ENCODE assay signal across 14 cellular contexts in the genomic region with DNA sequence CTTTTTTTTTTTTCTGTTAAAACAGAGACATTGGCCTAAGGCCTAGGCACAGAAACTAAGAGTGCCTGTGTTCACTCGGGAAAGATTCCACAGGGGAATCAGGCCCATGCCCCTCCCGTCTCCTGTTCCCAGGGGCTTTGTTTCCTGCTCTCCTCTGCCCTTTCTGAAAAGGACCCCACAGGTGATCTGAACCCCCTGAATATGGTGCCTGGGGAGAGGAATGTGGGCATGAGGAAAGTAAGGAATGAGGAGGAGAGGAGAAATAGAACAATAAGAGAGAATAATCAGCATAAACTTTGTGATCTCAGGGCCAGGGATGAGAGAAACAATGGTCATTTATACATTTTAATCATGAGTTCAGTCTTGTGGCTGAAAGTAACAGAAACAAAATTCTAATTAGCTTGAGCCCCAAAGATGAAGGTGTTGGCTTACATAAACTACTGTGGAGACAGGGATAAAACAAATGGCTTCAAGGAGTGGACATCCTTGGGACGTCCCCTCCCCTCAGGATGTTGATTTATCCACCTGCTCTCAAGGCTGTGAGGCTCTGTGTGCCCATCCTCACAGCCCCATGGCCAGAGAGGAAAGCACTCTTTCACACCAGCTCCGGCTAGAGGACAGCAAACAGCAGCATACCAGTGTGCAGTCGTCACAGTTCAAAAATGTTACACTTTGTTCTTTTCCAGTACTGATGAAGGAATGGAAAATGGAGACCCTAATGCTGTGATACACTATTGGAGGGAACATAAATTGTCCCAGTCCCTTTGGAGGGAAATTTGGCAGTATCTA. TPM values are rescaled to one million over a fixed set of nuclear protein-coding genes. Genes with fewer than 3 reads are reported as not detected.
A peak's percentile ranks its signal among the peaks of the same experiment; 100 is the strongest.
DNase-seq lines count a peak whose midpoint lies in the region; TF ChIP-seq lines count a peak whose summit lies in the region.
"Had no signal": no experiment of that assay in that cellular context is flagged by ENCODE, and none has a peak within 500 bp of the region (broad histone marks: within the 10 kb centered on the region; RNA-seq: fewer than 3 reads in every experiment).

No MANE protein-coding gene starts in this region.

- no peaks in the 10 kb centered on the region for H3K36me3 Mint-ChIP-seq in type B pancreatic cell
- no peaks in the 10 kb centered on the region for H3K36me3 Mint-ChIP-seq in activated naive CD4-positive, alpha-beta T cell treated with anti-CD3 and anti-CD28 coated beads for 36 hours (ENCODE audit: low read depth)
- H3K36me3 Mint-ChIP-seq: memory B cell had no signal

- H3K9me3 Mint-ChIP-seq in type B pancreatic cell: no peaks in the 10 kb centered on the region
- no peaks in the 10 kb centered on the region for H3K9me3 Mint-ChIP-seq in activated naive CD4-positive, alpha-beta T cell treated with anti-CD3 and anti-CD28 coated beads for 36 hours
- H3K9me3 Mint-ChIP-seq: CD4-positive, alpha-beta T cell; memory B cell; stimulated activated naive CD8-positive, alpha-beta T cell treated with anti-CD3 and anti-CD28 coated beads, Interleukin-15, Interleukin-2, amounts not matched to agents 100 ng/mL and 50 ng/mL, for 24 hours; T-helper 1 cell treated with Interleukin-12 subunit alpha and Interleukin-12 subunit beta and Interleukin-4 antibody, amounts not matched to agents 30 μg/mL and 1 μg/mL, for 36 hours had no signal

- H3K9ac ChIP-seq in GM23248: no peak overlapping the region
- H3K9ac ChIP-seq in mammary epithelial cell (ENCODE audit: insufficient read depth, low read length): no peak overlapping the region

- in situ Hi-C loops in GM23248 (cut with MboI): no loop called here
- in situ Hi-C loops in mammary epithelial cell (cut with MboI; ENCODE audit: low sequenced_read_pairs in 2 of 2): no loop called here

- H4K20me1 ChIP-seq in GM23248 (ENCODE audit: insufficient read depth): no peaks in the 10 kb centered on the region
- no peaks in the 10 kb centered on the region for H4K20me1 ChIP-seq in mammary epithelial cell (ENCODE audit: insufficient read depth, low read length)

- TF ChIP-seq CTCF in mammary epithelial cell (conservative IDR thresholded peaks at IDR 0.05 in 1 of 2, IDR thresholded peaks at IDR 0.05 in 1 of 2; ENCODE audit: extremely low read depth in 1 of 2, insufficient read depth in 1 of 2, low read depth in 1 of 2, low read length in 2 of 2) (no peak), kidney epithelial cell (IDR thresholded peaks at IDR 0.05; ENCODE audit: insufficient read depth, low read length, poor library complexity, severe bottlenecking) (peak; percentile 4), type B pancreatic cell (conservative IDR thresholded peaks at IDR 0.05) (no peak)

- H3K36me3 ChIP-seq in GM23248 (ENCODE audit: low read depth) (no peaks in the 10 kb centered on the region), mammary epithelial cell (ENCODE audit: insufficient read depth, low read length) (no peaks in the 10 kb centered on the region), kidney epithelial cell (ENCODE audit: control insufficient read depth, insufficient read depth, low read length) (no peaks in the 10 kb centered on the region)

- BruUV-seq in mammary epithelial cell (replicated peaks; lab: Mats Ljungman, UMichigan): no TSS peak

- intact Hi-C loops in mammary epithelial cell (cut with micrococcal nuclease): no loop called here
- intact Hi-C loops in activated naive CD4-positive, alpha-beta T cell treated with anti-CD3 and anti-CD28 coated beads for 36 hours (cut with micrococcal nuclease): no loop called here

- no peak overlapping the region for H3K27ac ChIP-seq in GM23248
- no peak overlapping the region for H3K27ac ChIP-seq in mammary epithelial cell (ENCODE audit: insufficient read depth, low read depth, low read length)
- H3K27ac ChIP-seq in skin epidermis: peak overlapping the region in 16 of 21 experiments; percentile 3 to 84 (median 68)

- no peaks in the 10 kb centered on the region; the same call in 1 of the 2 replicates for H3F3A ChIP-seq in GM23248 (ENCODE audit: insufficient read depth)

- peaks cover 27% of the 10 kb centered on the region for H3K4me1 ChIP-seq in GM23248 (ENCODE audit: insufficient read depth)
- peaks cover 25% of the 10 kb centered on the region for H3K4me1 ChIP-seq in mammary epithelial cell (ENCODE audit: insufficient read depth, low read length)

- H3K27me3 ChIP-seq in GM23248 (replicated peaks; ENCODE audit: insufficient read depth) (no peaks in the 10 kb centered on the region), mammary epithelial cell (ENCODE audit: insufficient read depth, low read length) (no peaks in the 10 kb centered on the region), kidney epithelial cell (ENCODE audit: control insufficient read depth, insufficient read depth, low read length) (no peaks in the 10 kb centered on the region)

- H3K4me1 Mint-ChIP-seq in type B pancreatic cell (ENCODE audit: unreplicated experiment): peaks cover 27% of the 10 kb centered on the region
- peaks cover 17% of the 10 kb centered on the region for H3K4me1 Mint-ChIP-seq in activated naive CD4-positive, alpha-beta T cell treated with anti-CD3 and anti-CD28 coated beads for 36 hours (ENCODE audit: low read depth)

- no peak overlapping the region for H3K4me3 Mint-ChIP-seq in type B pancreatic cell
- no peak overlapping the region for H3K4me3 Mint-ChIP-seq in activated naive CD4-positive, alpha-beta T cell treated with anti-CD3 and anti-CD28 coated beads for 36 hours
- H3K4me3 Mint-ChIP-seq: CD4-positive, alpha-beta T cell; memory B cell; stimulated activated naive CD8-positive, alpha-beta T cell treated with anti-CD3 and anti-CD28 coated beads, Interleukin-15, Interleukin-2, amounts not matched to agents 100 ng/mL and 50 ng/mL, for 24 hours; T-helper 1 cell treated with Interleukin-12 subunit alpha and Interleukin-12 subunit beta and Interleukin-4 antibody, amounts not matched to agents 30 μg/mL and 1 μg/mL, for 36 hours had no signal

- H3K4me3 ChIP-seq in GM23248 (no peak overlapping the region), mammary epithelial cell (replicated peaks in 1 of 3; ENCODE audit: insufficient read depth in 1 of 3, low read depth in 2 of 3, low read length in 3 of 3) (no peak overlapping the region), kidney epithelial cell (ENCODE audit: low read depth, low read length) (no peak overlapping the region), skin epidermis (no peak overlapping the region)
- H3K4me3 ChIP-seq: GM12878 had no signal

- no peak overlapping the region for H3K27ac Mint-ChIP-seq in type B pancreatic cell
- H3K27ac Mint-ChIP-seq in activated naive CD4-positive, alpha-beta T cell treated with anti-CD3 and anti-CD28 coated beads for 36 hours: no peak overlapping the region
- H3K27ac Mint-ChIP-seq: CD4-positive, alpha-beta T cell; memory B cell; stimulated activated naive CD8-positive, alpha-beta T cell treated with anti-CD3 and anti-CD28 coated beads, Interleukin-15, Interleukin-2, amounts not matched to agents 100 ng/mL and 50 ng/mL, for 24 hours; T-helper 1 cell treated with Interleukin-12 subunit alpha and Interleukin-12 subunit beta and Interleukin-4 antibody, amounts not matched to agents 30 μg/mL and 1 μg/mL, for 36 hours had no signal

- CTCF ChIA-PET in mammary epithelial cell (lab: Charles Lee; ENCODE audit: low non-redundant PET): interaction anchor here (0.6 kb wide), 1 partner anchor 466 kb away, joined by 3 read pairs; no protein-coding TSS in a partner anchor
- CTCF ChIA-PET in activated naive CD4-positive, alpha-beta T cell treated with anti-CD3 and anti-CD28 coated beads for 36 hours (lab: Charles Lee): interaction anchor here (1.1 to 3.8 kb wide), 4 partner anchors 12 to 121 kb away, joined by 3 to 24 read pairs (median 10); no protein-coding TSS in a partner anchor

- H3K9me3 ChIP-seq in GM23248 (ENCODE audit: low read depth) (no peaks in the 10 kb centered on the region), mammary epithelial cell (replicated peaks; ENCODE audit: insufficient read depth, low read length) (no peaks in the 10 kb centered on the region)

- H3K4me2 ChIP-seq in GM23248 (ENCODE audit: unreplicated experiment) (peak overlapping the region; percentile 19), mammary epithelial cell (ENCODE audit: insufficient read depth, low read depth, low read length) (no peak overlapping the region)

- 20 to 29% methylated on average over 5 of the region's 5 CpGs for WGBS in GM23248 (ENCODE audit: low coverage in 1 of 2, low lambda C conversion rate in 2 of 2, missing lambda C conversion rate in 2 of 2), 2 experiments
- WGBS in mammary epithelial cell (ENCODE audit: low coverage, missing lambda C conversion rate): 61% methylated on average over 5 of the region's 5 CpGs

- peaks cover 9% of the 10 kb centered on the region for H3K27me3 Mint-ChIP-seq in type B pancreatic cell
- H3K27me3 Mint-ChIP-seq in activated naive CD4-positive, alpha-beta T cell treated with anti-CD3 and anti-CD28 coated beads for 36 hours (ENCODE audit: low read depth): no peaks in the 10 kb centered on the region

- H3K79me2 ChIP-seq in GM23248 (ENCODE audit: insufficient read depth) (no peaks in the 10 kb centered on the region), mammary epithelial cell (ENCODE audit: insufficient read depth, low read length) (no peaks in the 10 kb centered on the region)

- dilution Hi-C loops in mammary epithelial cell (cut with HindIII; ENCODE audit: low sequenced_read_pairs): loop anchor here (5.0 to 25.0 kb wide), 2 partner anchors 47 to 687 kb away; a partner anchor contains a TSS

- DNase-seq in GM23248: peak; percentile 72
- DNase-seq in mammary epithelial cell: no peak
- DNase-seq in kidney epithelial cell (ENCODE audit: low read depth): no peak
- DNase-seq in type B pancreatic cell (ENCODE audit: extremely low spot score, unreplicated experiment): no peak
- no peak for DNase-seq in hippocampal formation (lab: John Stamatoyannopoulos, UW)
- DNase-seq in iPS-NIHi11 (ENCODE audit: low spot score): no peak
- DNase-seq in activated naive CD4-positive, alpha-beta T cell treated with anti-CD3 and anti-CD28 coated beads for 36 hours: no peak
- DNase-seq: CD4-positive, alpha-beta T cell; NCI-H524 had no signal

- no peaks in the 10 kb centered on the region for H3K9me2 ChIP-seq in GM23248 (ENCODE audit: insufficient read depth)

- peak overlapping the region; percentile 2 for H2AFZ ChIP-seq in GM23248
- H2AFZ ChIP-seq in mammary epithelial cell (ENCODE audit: low read depth, low read length): peak overlapping the region; percentile 0

RNA-seq across cellular contexts. Expression of a gene that starts 46.4 kb away (rescaled TPM):
- total RNA-seq in GM23248 (2014; rRNA removed; shearing (Covaris generic)): 24.2 and 70.8 TPM in 2 replicates
- 338 and 340 TPM in 2 replicates for polyA plus RNA-seq in GM23248 (2016; fragmentation: Nextera tagmentation; extraction: Ambion mirVana)
- total RNA-seq in mammary epithelial cell: 10 to 100 TPM; 40.2 to 83.6 TPM
- polyA plus RNA-seq in mammary epithelial cell: 61.7 TPM
- 1.9 TPM for polyA minus RNA-seq in mammary epithelial cell
- 121 and 139 TPM in 2 replicates for total RNA-seq in kidney epithelial cell
- total RNA-seq in type B pancreatic cell (ENCODE audit: low replicate concordance): 54.6 and 63.4 TPM in 2 replicates
- 10 to 100 TPM; 57.4 to 60.5 TPM for total RNA-seq in activated naive CD4-positive, alpha-beta T cell treated with anti-CD3 and anti-CD28 coated beads for 36 hours

Comparison
In these comparisons a context has a peak if more than half of its experiments do, and no peak if none do; other contexts are left out.
1. H3K27ac ChIP-seq: peak in skin epidermis (16 of 21); none in GM23248 (single experiment) and mammary epithelial cell (single experiment).